In genomic region chr17:68310141-68310540, GRCh38 we compare ENCODE assay signal across 12 cellular contexts. TPM values are rescaled to one million over a fixed set of nuclear protein-coding genes. Genes with fewer than 3 reads are reported as not detected.
DNase-seq lines count a peak whose midpoint lies in the region; ATAC-seq and TF ChIP-seq lines count a peak whose summit lies in the region.
"Had no signal": no experiment of that assay in that cellular context is flagged by ENCODE, and none has a peak within 500 bp of the region (broad histone marks: within the 10 kb centered on the region; RNA-seq: fewer than 3 reads in every experiment).

No MANE protein-coding gene starts in this region.

- peak overlapping the region; percentile 18 for H3K27ac Mint-ChIP-seq in CD8-positive, alpha-beta T cell
- H3K27ac Mint-ChIP-seq in activated T-cell treated with anti-CD3 and anti-CD28 coated beads, Interleukin-2, amount 50 U/mL, for 72 hours, result no peak overlapping the region
- H3K27ac Mint-ChIP-seq: stimulated activated naive B cell treated with anti-CD40 and anti-IgM and Interleukin-4, amounts not matched to agents 10 μg/mL and 1 μg/mL and 100 μg/mL, for 72 hours had no signal

- no peaks in the 10 kb centered on the region for H3K27me3 Mint-ChIP-seq in CD8-positive, alpha-beta T cell (ENCODE audit: low read depth)
- no peaks in the 10 kb centered on the region for H3K27me3 Mint-ChIP-seq in activated T-cell treated with anti-CD3 and anti-CD28 coated beads, Interleukin-2, amount 50 U/mL, for 72 hours (ENCODE audit: low read depth)
- H3K27me3 Mint-ChIP-seq: naive B cell; stimulated activated naive B cell treated with anti-CD40 and anti-IgM and Interleukin-4, amounts not matched to agents 10 μg/mL and 1 μg/mL and 100 μg/mL, for 72 hours had no signal

- H2BK15ac ChIP-seq in neuronal stem cell (ENCODE audit: low read length) (no peak overlapping the region), mesendoderm (replicated peaks; ENCODE audit: low read depth) (no peak overlapping the region)

- H3K4me1 Mint-ChIP-seq in CD8-positive, alpha-beta T cell (ENCODE audit: low read depth), result peaks cover 58% of the 10 kb centered on the region
- H3K4me1 Mint-ChIP-seq in activated T-cell treated with anti-CD3 and anti-CD28 coated beads, Interleukin-2, amount 50 U/mL, for 72 hours (ENCODE audit: low read depth), result peaks cover 42% of the 10 kb centered on the region

- H4K8ac ChIP-seq in neuronal stem cell (ENCODE audit: low read depth, low read length) (no peak overlapping the region), mesendoderm (ENCODE audit: low read depth, low read length) (no peak overlapping the region)

- H3K4ac ChIP-seq in neuronal stem cell (ENCODE audit: low read length) (no peak overlapping the region), mesendoderm (ENCODE audit: low read depth, low read length) (no peak overlapping the region)

- POLR2A ChIA-PET in CD8-positive, alpha-beta T cell (lab: Charles Lee), result interaction anchor here (1.1 to 2.0 kb wide), 2 partner anchors 18 to 45 kb away, joined by 3 to 8 read pairs; partner anchors contain the start of gene ARSG

- H3K4me3 ChIP-seq in CD8-positive, alpha-beta T cell (ENCODE audit: low read depth, low read length), result no peak overlapping the region
- H3K4me3 ChIP-seq in neuronal stem cell (ENCODE audit: low read length in 2 of 2) (no peak overlapping the region), mesendoderm (ENCODE audit: low read length) (no peak overlapping the region)

- H3K4me1 ChIP-seq in CD8-positive, alpha-beta T cell (ENCODE audit: insufficient read depth, low read length), result peaks cover 26% of the 10 kb centered on the region
- peaks cover 5 to 12% of the 10 kb centered on the region in 2 donors for H3K4me1 ChIP-seq in neuronal stem cell (ENCODE audit: control insufficient read depth in 2 of 2, insufficient read depth in 1 of 2, low read depth in 1 of 2, low read length in 2 of 2)
- H3K4me1 ChIP-seq in mesendoderm (ENCODE audit: control insufficient read depth, low read depth, low read length), result no peaks in the 10 kb centered on the region
- H3K4me1 ChIP-seq: foreskin keratinocyte had no signal

- no peaks in the 10 kb centered on the region for H3K79me1 ChIP-seq in neuronal stem cell (ENCODE audit: low read depth, low read length)
- H3K79me1 ChIP-seq in mesendoderm (ENCODE audit: low read length), result no peaks in the 10 kb centered on the region

- no peak overlapping the region for H2AFZ ChIP-seq in neuronal stem cell (ENCODE audit: low read length)

- H3K4me3 Mint-ChIP-seq in CD8-positive, alpha-beta T cell, result no peak overlapping the region
- no peak overlapping the region for H3K4me3 Mint-ChIP-seq in activated T-cell treated with anti-CD3 and anti-CD28 coated beads, Interleukin-2, amount 50 U/mL, for 72 hours
- H3K4me3 Mint-ChIP-seq: naive B cell; stimulated activated naive B cell treated with anti-CD40 and anti-IgM and Interleukin-4, amounts not matched to agents 10 μg/mL and 1 μg/mL and 100 μg/mL, for 72 hours had no signal

- H3K9me3 Mint-ChIP-seq in CD8-positive, alpha-beta T cell, result no peaks in the 10 kb centered on the region
- no peaks in the 10 kb centered on the region for H3K9me3 Mint-ChIP-seq in activated T-cell treated with anti-CD3 and anti-CD28 coated beads, Interleukin-2, amount 50 U/mL, for 72 hours
- H3K9me3 Mint-ChIP-seq: naive B cell; stimulated activated naive B cell treated with anti-CD40 and anti-IgM and Interleukin-4, amounts not matched to agents 10 μg/mL and 1 μg/mL and 100 μg/mL, for 72 hours had no signal

- H2BK5ac ChIP-seq in neuronal stem cell (ENCODE audit: low read length), result no peak overlapping the region
- no peak overlapping the region for H2BK5ac ChIP-seq in mesendoderm (ENCODE audit: low read length)

- no CpG with 5 or more reads among the region's 8 CpGs for WGBS in neuronal stem cell (ENCODE audit: extremely low coverage in 2 of 2, insufficient read length in 2 of 2, insufficient replicate concordance in 1 of 2), 2 donors
- WGBS in mesendoderm (ENCODE audit: extremely low coverage, insufficient coverage, low lambda C conversion rate), result no CpG with 5 or more reads among the region's 8 CpGs

- H3K79me2 ChIP-seq in mesendoderm (ENCODE audit: control insufficient read depth, insufficient read depth, low read length), result no peaks in the 10 kb centered on the region

- no peak overlapping the region for H4K5ac ChIP-seq in mesendoderm (ENCODE audit: low read length)

- no peak overlapping the region for H2AK5ac ChIP-seq in neuronal stem cell (ENCODE audit: low read depth, low read length)
- H2AK5ac ChIP-seq in mesendoderm (ENCODE audit: low read length), result no peak overlapping the region

- H3K4me2 ChIP-seq in neuronal stem cell (ENCODE audit: insufficient read depth, low read length, poor library complexity, severe bottlenecking) (no peak overlapping the region), mesendoderm (ENCODE audit: low read length) (no peak overlapping the region)

- no peak overlapping the region for H3K23ac ChIP-seq in neuronal stem cell (ENCODE audit: low read depth, low read length, poor library complexity)
- H3K23ac ChIP-seq in mesendoderm (ENCODE audit: low read length), result no peak overlapping the region

- CTCF ChIA-PET in CD8-positive, alpha-beta T cell (lab: Charles Lee), result interaction anchor here (1.2 kb wide), 1 partner anchor 18 kb away, joined by 4 read pairs; no protein-coding TSS in a partner anchor

- H4K91ac ChIP-seq in neuronal stem cell (ENCODE audit: low read depth, low read length, poor library complexity), result no peak overlapping the region

- H3K9me3 ChIP-seq in CD8-positive, alpha-beta T cell (ENCODE audit: low read length), result no peaks in the 10 kb centered on the region
- peaks cover 1 to 17% of the 10 kb centered on the region in 2 donors for H3K9me3 ChIP-seq in neuronal stem cell (replicated peaks in 1 of 2; ENCODE audit: control insufficient read depth in 2 of 2, insufficient read depth in 1 of 2, low read depth in 1 of 2, low read length in 2 of 2)

- no peaks in the 10 kb centered on the region for H3K36me3 ChIP-seq in CD8-positive, alpha-beta T cell (ENCODE audit: insufficient read depth, low read length)
- H3K36me3 ChIP-seq in neuronal stem cell (replicated peaks in 1 of 2; ENCODE audit: control insufficient read depth in 2 of 2, insufficient read depth in 2 of 2, low read length in 2 of 2) (peaks cover 3 to 24% of the 10 kb centered on the region in 2 donors), mesendoderm (ENCODE audit: control insufficient read depth, insufficient read depth, low read length) (no peaks in the 10 kb centered on the region)

- H3K27me3 ChIP-seq in CD8-positive, alpha-beta T cell (ENCODE audit: insufficient read depth, low read length), result no peaks in the 10 kb centered on the region
- H3K27me3 ChIP-seq in neuronal stem cell (ENCODE audit: control insufficient read depth in 3 of 3, insufficient read depth in 3 of 3, low read depth in 1 of 3, low read length in 3 of 3) (no peaks in the 10 kb centered on the region), mesendoderm (ENCODE audit: insufficient read depth, low read length, poor library complexity) (no peaks in the 10 kb centered on the region)
- H3K27me3 ChIP-seq: foreskin keratinocyte had no signal

- peak in 5 of 7 experiments; percentile 32 to 58 (median 48) for DNase-seq in CD8-positive, alpha-beta T cell
- DNase-seq in SW480 (ENCODE audit: low spot score) (peak; percentile 91), iris pigment epithelial cell (ENCODE audit: low read depth) (peak; percentile 64), neuronal stem cell (ENCODE audit: low spot score) (no peak), AML-193 (lab: John Stamatoyannopoulos, UW) (no peak), mesendoderm (no peak)
- DNase-seq in activated T-cell treated with anti-CD3 and anti-CD28 coated beads, Interleukin-2, amount 50 U/mL, for 72 hours, result peak; percentile 42 to 49
- DNase-seq: foreskin keratinocyte; naive B cell; NCI-H2081; stimulated activated naive B cell treated with anti-CD40 and anti-IgM and Interleukin-4, amounts not matched to agents 10 μg/mL and 1 μg/mL and 100 μg/mL, for 72 hours had no signal

- no peak overlapping the region for H2BK12ac ChIP-seq in neuronal stem cell (ENCODE audit: low read length)

- H3K14ac ChIP-seq in neuronal stem cell (ENCODE audit: low read length), result no peak overlapping the region

- H3K9ac ChIP-seq in neuronal stem cell (ENCODE audit: low read depth, low read length, poor library complexity) (no peak overlapping the region), mesendoderm (ENCODE audit: low read length) (no peak overlapping the region)

- H3K18ac ChIP-seq in neuronal stem cell (ENCODE audit: low read length), result no peak overlapping the region
- H3K18ac ChIP-seq in mesendoderm (ENCODE audit: low read length), result no peak overlapping the region

- no peak for TF ChIP-seq CTCF in CD8-positive, alpha-beta T cell (IDR thresholded peaks at IDR 0.05)

- peak; percentile 95 for ATAC-seq in CD8-positive, alpha-beta T cell
- ATAC-seq in activated T-cell treated with anti-CD3 and anti-CD28 coated beads, Interleukin-2, amount 50 U/mL, for 72 hours (replicated peaks in 1 of 2), result peak; percentile 86 to 93
- ATAC-seq in GM19035 (IDR thresholded peaks at IDR 0.05; ENCODE audit: unreplicated experiment), result no peak
- ATAC-seq: foreskin keratinocyte had no signal

- peaks cover 9% of the 10 kb centered on the region for H3K36me3 Mint-ChIP-seq in CD8-positive, alpha-beta T cell
- peaks cover 3 to 4% of the 10 kb centered on the region in 2 donors for H3K36me3 Mint-ChIP-seq in activated T-cell treated with anti-CD3 and anti-CD28 coated beads, Interleukin-2, amount 50 U/mL, for 72 hours (ENCODE audit: insufficient read depth in 2 of 2)

- no peak overlapping the region for H3K27ac ChIP-seq in CD8-positive, alpha-beta T cell (ENCODE audit: low read depth, low read length)
- H3K27ac ChIP-seq in neuronal stem cell (replicated peaks; ENCODE audit: low read length) (no peak overlapping the region), mesendoderm (ENCODE audit: low read depth, low read length) (no peak overlapping the region)
- H3K27ac ChIP-seq: foreskin keratinocyte had no signal

- H3K56ac ChIP-seq in mesendoderm (ENCODE audit: low read length), result no peak overlapping the region

- H2BK120ac ChIP-seq in neuronal stem cell (ENCODE audit: low read depth, low read length) (no peak overlapping the region), mesendoderm (ENCODE audit: low read depth, low read length) (no peak overlapping the region)

- intact Hi-C loops in CD8-positive, alpha-beta T cell (cut with DNase I, micrococcal nuclease), result loop anchor here in 1 of 2 experiments (1.0 kb wide), 1 partner anchor 18 kb away; no protein-coding TSS in a partner anchor

RNA-seq across cellular contexts. Expression of gene ARSG, which starts 18.8 kb away (rescaled TPM):
- 10 to 100 TPM in 1 of 2 experiments, 1 to 10 TPM in 1; 6.7 to 10.6 TPM for total RNA-seq in CD8-positive, alpha-beta T cell
- total RNA-seq in activated T-cell treated with anti-CD3 and anti-CD28 coated beads, Interleukin-2, amount 50 U/mL, for 72 hours, result 10 to 100 TPM; 24.2 to 24.6 TPM
- polyA plus RNA-seq in neuronal stem cell (2013, experiment 1 of 2), result 4.4 TPM
- polyA plus RNA-seq in neuronal stem cell (2013, experiment 2 of 2), result 4.2 TPM
- 1.5 TPM for polyA plus RNA-seq in mesendoderm (2013, experiment 1 of 2)
- 1.6 TPM for polyA plus RNA-seq in mesendoderm (2013, experiment 2 of 2)

RNA-seq across cellular contexts. Expression of gene SLC16A6, which starts 19.2 kb away (rescaled TPM):
- total RNA-seq in CD8-positive, alpha-beta T cell, result 10 to 100 TPM; 10.7 to 11.0 TPM
- total RNA-seq in activated T-cell treated with anti-CD3 and anti-CD28 coated beads, Interleukin-2, amount 50 U/mL, for 72 hours, result 1 to 10 TPM; 5.9 to 8.7 TPM
- polyA plus RNA-seq in neuronal stem cell (2013, experiment 1 of 2), result 0.04 TPM
- polyA plus RNA-seq in neuronal stem cell (2013, experiment 2 of 2), result 0.06 TPM
- 0.15 TPM for polyA plus RNA-seq in mesendoderm (2013, experiment 1 of 2)
- 0.17 TPM for polyA plus RNA-seq in mesendoderm (2013, experiment 2 of 2)
- total RNA-seq: foreskin keratinocyte had no signal
- polyA plus RNA-seq: foreskin keratinocyte had no signal

Comparison
In these comparisons a context has a peak if more than half of its experiments do, and no peak if none do; other contexts are left out.
1. DNase-seq: peak in CD8-positive, alpha-beta T cell (5 of 7), SW480 (single experiment), activated T-cell treated with anti-CD3 and anti-CD28 coated beads, Interleukin-2, amount 50 U/mL, for 72 hours (2 of 2) and iris pigment epithelial cell (single experiment); none in neuronal stem cell (single experiment), AML-193 (0 of 2) and mesendoderm (single experiment).